1 cellular context compared by ENCODE assay signal in genomic region chr7:137900137-137900536, GRCh38.
TF ChIP-seq lines count a peak whose summit lies in the region.

No MANE protein-coding gene starts in this region.

TF ChIP-seq in K562, 482 proteins besides CTCF, POLR2A, EP300 and RAD21:
- 0 out of 2 replicates have a peak, but pooled peaks have one; percentile 38 for TF ChIP-seq E2F5 (CRISPR knock-in tag; IDR thresholded peaks at IDR 0.05)
- no peak for TF ChIP-seq TBL1XR1 (IDR thresholded peaks at IDR 0.05; ENCODE audit: low read length in 2 of 2)
- TF ChIP-seq CBX8 (IDR thresholded peaks at IDR 0.05; ENCODE audit: borderline replicate concordance, extremely low read depth, low read depth, low read length, poor library complexity, severe bottlenecking): no peak
